ENCODE assay signal across 22 cellular contexts in the genomic region with DNA sequence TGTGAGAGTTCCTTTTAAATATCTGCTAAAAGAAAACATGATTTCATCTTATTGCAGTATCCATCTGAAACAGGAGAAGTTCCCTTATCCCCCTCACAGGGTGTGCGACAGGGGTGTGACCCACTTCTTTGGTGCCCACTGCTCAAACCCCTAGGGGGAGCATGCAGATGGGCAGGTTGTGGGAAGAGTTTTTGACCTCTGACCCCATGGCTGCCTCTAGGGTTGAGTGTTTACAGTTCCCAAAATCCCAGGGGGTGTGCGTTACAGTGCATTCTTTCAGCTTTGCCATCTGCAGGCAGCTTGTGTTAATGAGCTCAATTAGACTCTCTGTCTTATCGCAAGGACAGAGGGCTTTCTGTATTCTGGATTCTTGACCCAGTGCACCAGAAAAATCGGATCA.
A peak's percentile ranks its signal among the peaks of the same experiment; 100 is the strongest.
DNase-seq lines count a peak whose midpoint lies in the region; ATAC-seq and TF ChIP-seq lines count a peak whose summit lies in the region.
"Had no signal": no experiment of that assay in that cellular context is flagged by ENCODE, and none has a peak within 500 bp of the region (broad histone marks: within the 10 kb centered on the region; RNA-seq: fewer than 3 reads in every experiment).

No MANE protein-coding gene starts in this region.

- H3K4me3 Mint-ChIP-seq in glutamatergic neuron (ENCODE audit: unreplicated experiment), result peak overlapping the region; percentile 69
- H3K4me3 Mint-ChIP-seq in mesothelial cell of epicardium, result no peak overlapping the region
- H3K4me3 Mint-ChIP-seq: CD4-positive, CD25-positive, alpha-beta regulatory T cell; HFFc6 had no signal

- H3K27me3 Mint-ChIP-seq in glutamatergic neuron (ENCODE audit: unreplicated experiment), result peaks cover 2% of the 10 kb centered on the region
- peaks cover 21% of the 10 kb centered on the region for H3K27me3 Mint-ChIP-seq in mesothelial cell of epicardium (ENCODE audit: low read depth)
- H3K27me3 Mint-ChIP-seq: CD4-positive, CD25-positive, alpha-beta regulatory T cell had no signal

- CTCF ChIA-PET in GM10248 (lab: Yijun Ruan, JAX), result no interaction called here

- peaks cover 33% of the 10 kb centered on the region for H3K4me1 Mint-ChIP-seq in glutamatergic neuron (ENCODE audit: low read depth, unreplicated experiment)
- peaks cover 3% of the 10 kb centered on the region for H3K4me1 Mint-ChIP-seq in mesothelial cell of epicardium
- H3K4me1 Mint-ChIP-seq: CD4-positive, CD25-positive, alpha-beta regulatory T cell had no signal

- POLR2A ChIA-PET in GM10248 (lab: Yijun Ruan, JAX), result no interaction called here

- H3K27ac Mint-ChIP-seq in glutamatergic neuron (ENCODE audit: unreplicated experiment) (peak overlapping the region; percentile 92), mesothelial cell of epicardium (no peak overlapping the region)
- H3K27ac Mint-ChIP-seq: CD4-positive, CD25-positive, alpha-beta regulatory T cell; HFFc6 had no signal

- no peaks in the 10 kb centered on the region for H3K9me3 Mint-ChIP-seq in glutamatergic neuron (ENCODE audit: unreplicated experiment)
- peaks cover 4% of the 10 kb centered on the region for H3K9me3 Mint-ChIP-seq in mesothelial cell of epicardium
- H3K9me3 Mint-ChIP-seq: HFFc6 had no signal

- TF ChIP-seq CTCF in glutamatergic neuron (IDR thresholded peaks at IDR 0.05; ENCODE audit: partially characterized antibody, unreplicated experiment) (no peak), GM10248 (IDR thresholded peaks at IDR 0.05; ENCODE audit: control extremely low read depth, extremely low read depth, low read depth, missing control alignments) (no peak), mesothelial cell of epicardium (IDR thresholded peaks at IDR 0.05; ENCODE audit: unreplicated experiment) (no peak)

- intact Hi-C loops in sciatic nerve (cut with DNase I), result no loop called here

- DNase-seq in DMS 273 (lab: John Stamatoyannopoulos, UW; ENCODE audit: unreplicated experiment) (peak; percentile 0), DMS 273 treated with DMSO at 0.1 percent for 48 hours (lab: John Stamatoyannopoulos, UW) (no peak), NCI-H82 treated with DMSO at 0.1 percent for 48 hours (lab: John Stamatoyannopoulos, UW; ENCODE audit: unreplicated experiment) (peak; percentile 32), glutamatergic neuron (peak; percentile 54), sciatic nerve (ENCODE audit: low spot score) (no peak), GM10248 (ENCODE audit: extremely low spot score) (no peak), mesothelial cell of epicardium (ENCODE audit: low spot score in 2 of 2, unreplicated experiment in 2 of 2) (no peak)
- DNase-seq: BE2C; CD4-positive, CD25-positive, alpha-beta regulatory T cell; GDM1; HFFc6; IMR-90; KG1; MG63; NCI-H1092; NCI-H1417 treated with DMSO at 0.1 percent for 48 hours; NCI-H1694 treated with DMSO at 0.1 percent for 48 hours; NCI-H2081; NCI-H2227 treated with DMSO at 0.1 percent for 48 hours; NCI-H526 treated with DMSO at 0.1 percent for 48 hours; SIG-M5 had no signal

- H3K36me3 Mint-ChIP-seq in glutamatergic neuron (ENCODE audit: unreplicated experiment) (no peaks in the 10 kb centered on the region), mesothelial cell of epicardium (no peaks in the 10 kb centered on the region)
- H3K36me3 Mint-ChIP-seq: CD4-positive, CD25-positive, alpha-beta regulatory T cell had no signal

- ATAC-seq in sciatic nerve (peak; percentile 50), HG03135 (IDR thresholded peaks at IDR 0.05; ENCODE audit: unreplicated experiment) (no peak)

Comparison
In these comparisons a context has a peak if more than half of its experiments do, and no peak if none do; other contexts are left out.
1. DNase-seq: peak in DMS 273 (single experiment), NCI-H82 treated with DMSO at 0.1 percent for 48 hours (single experiment) and glutamatergic neuron (single experiment); none in DMS 273 treated with DMSO at 0.1 percent for 48 hours (single experiment), sciatic nerve (single experiment), GM10248 (single experiment) and mesothelial cell of epicardium (0 of 2).